Comparison of ENCODE assay signal across 24 cellular contexts in the genomic region with DNA sequence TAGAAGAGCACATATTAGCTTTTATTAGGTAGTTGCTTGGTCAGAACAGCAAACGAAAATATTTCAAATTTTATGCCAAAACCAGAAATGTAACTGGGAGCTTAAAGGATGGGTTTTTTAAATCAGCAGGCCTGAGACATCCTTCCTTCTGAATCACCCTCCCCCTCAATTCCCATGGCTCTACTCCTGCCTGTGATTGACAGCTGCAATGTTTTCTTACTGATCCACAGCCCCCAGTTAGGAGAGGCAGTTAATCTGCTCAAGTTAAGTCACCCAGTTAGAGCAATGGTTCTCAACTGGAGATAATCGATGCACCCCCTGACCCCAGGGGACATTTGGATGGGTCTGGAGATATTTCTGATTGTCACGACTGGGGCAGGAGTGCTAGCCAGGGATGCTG. TPM values are rescaled to one million over a fixed set of nuclear protein-coding genes. Genes with fewer than 3 reads are reported as not detected.
DNase-seq lines count a peak whose midpoint lies in the region; ATAC-seq, FAIRE-seq and TF ChIP-seq lines count a peak whose summit lies in the region.
"Had no signal": no experiment of that assay in that cellular context is flagged by ENCODE, and none has a peak within 500 bp of the region (broad histone marks: within the 10 kb centered on the region; RNA-seq: fewer than 3 reads in every experiment).

No MANE protein-coding gene starts in this region.

- no peak overlapping the region for H3K4me3 Mint-ChIP-seq in nephron progenitor cell
- H3K4me3 Mint-ChIP-seq in natural killer cell: no peak overlapping the region
- H3K4me3 Mint-ChIP-seq in activated T-helper 1 cell treated with anti-CD3 and anti-CD28 coated beads, Interleukin-12 subunit alpha, Interleukin-12 subunit beta, Interleukin-2, Interleukin-4 antibody, amounts not matched to agents 30 ng/mL and 10 ng/mL and 1 ng/mL, durations not matched to agents 14 hours and 24 hours and 36 hours: no peak overlapping the region
- H3K4me3 Mint-ChIP-seq: CD4-positive, alpha-beta memory T cell had no signal

- H3K4me2 ChIP-seq in GM23248 (ENCODE audit: unreplicated experiment) (no peak overlapping the region), K562 (ENCODE audit: insufficient read depth, low read length) (no peak overlapping the region)
- H3K4me2 ChIP-seq: A549 had no signal

- H3K36me3 Mint-ChIP-seq in nephron progenitor cell (ENCODE audit: low read depth): peaks cover 7% of the 10 kb centered on the region
- H3K36me3 Mint-ChIP-seq in natural killer cell: peaks cover 6% of the 10 kb centered on the region
- peaks cover 9% of the 10 kb centered on the region for H3K36me3 Mint-ChIP-seq in activated T-helper 1 cell treated with anti-CD3 and anti-CD28 coated beads, Interleukin-12 subunit alpha, Interleukin-12 subunit beta, Interleukin-2, Interleukin-4 antibody, amounts not matched to agents 30 ng/mL and 10 ng/mL and 1 ng/mL, durations not matched to agents 14 hours and 24 hours and 36 hours (ENCODE audit: low read depth)

- no peak for TF ChIP-seq RAD21 in K562 (CRISPR knock-in tag; conservative IDR thresholded peaks at IDR 0.05 in 1 of 2, IDR thresholded peaks at IDR 0.05 in 1 of 2)

- no TSS peak for BruUV-seq in K562 (replicated peaks; lab: Mats Ljungman, UMichigan)

- no peaks in the 10 kb centered on the region for H4K20me1 ChIP-seq in GM23248 (ENCODE audit: insufficient read depth)
- H4K20me1 ChIP-seq in K562 (replicated peaks; ENCODE audit: control insufficient read depth, insufficient read depth, low read length): no peaks in the 10 kb centered on the region

- H3K27ac Mint-ChIP-seq in nephron progenitor cell (peak overlapping the region; percentile 45), natural killer cell (no peak overlapping the region)
- H3K27ac Mint-ChIP-seq in activated T-helper 1 cell treated with anti-CD3 and anti-CD28 coated beads, Interleukin-12 subunit alpha, Interleukin-12 subunit beta, Interleukin-2, Interleukin-4 antibody, amounts not matched to agents 30 ng/mL and 10 ng/mL and 1 ng/mL, durations not matched to agents 14 hours and 24 hours and 36 hours: no peak overlapping the region
- H3K27ac Mint-ChIP-seq: CD4-positive, alpha-beta memory T cell had no signal

- no peak overlapping the region for H3K9ac ChIP-seq in GM23248
- H3K9ac ChIP-seq in K562 (ENCODE audit: insufficient read depth in 1 of 2, low read depth in 2 of 2, low read length in 2 of 2): no peak overlapping the region

- H3K27ac ChIP-seq in GM23248 (no peak overlapping the region), K562 (ENCODE audit: extremely low read depth, low read depth, low read length) (no peak overlapping the region)
- H3K27ac ChIP-seq: Peyer's patch, SK-N-MC had no signal

- no peaks in the 10 kb centered on the region for H3K9me1 ChIP-seq in K562 (ENCODE audit: control insufficient read depth, insufficient read depth, low read length)

- no peak for TF ChIP-seq EP300 in K562 (IDR thresholded peaks at IDR 0.05; ENCODE audit: low read length)

- TF ChIP-seq POLR2A in K562 (conservative IDR thresholded peaks at IDR 0.05): no peak

- H3K4me1 ChIP-seq in GM23248 (ENCODE audit: insufficient read depth) (peaks cover 12% of the 10 kb centered on the region), K562 (replicated peaks in 1 of 2; ENCODE audit: control insufficient read depth in 2 of 2, insufficient read depth in 2 of 2, low read length in 2 of 2) (peaks cover 6% of the 10 kb centered on the region in 2 experiments; a peak in 4 of 5 replicates)
- H3K4me1 ChIP-seq: Peyer's patch had no signal

- in situ Hi-C loops in GM23248 (cut with MboI) (loop anchor here (10.0 kb wide), 1 partner anchor 510 kb away; no protein-coding TSS in a partner anchor), K562 (cut with MboI) (loop anchor here (10.0 kb wide), 1 partner anchor 220 kb away; no protein-coding TSS in a partner anchor)

- no peaks in the 10 kb centered on the region for H3K9me3 ChIP-seq in GM23248 (ENCODE audit: low read depth)
- no peaks in the 10 kb centered on the region for H3K9me3 ChIP-seq in K562 (replicated peaks; ENCODE audit: control insufficient read depth, insufficient read depth, low read depth, low read length)
- H3K9me3 ChIP-seq: A549, Peyer's patch had no signal

- peaks cover 31% of the 10 kb centered on the region for H3F3A ChIP-seq in GM23248 (ENCODE audit: insufficient read depth)

- H3K79me2 ChIP-seq in GM23248 (ENCODE audit: insufficient read depth) (no peaks in the 10 kb centered on the region), K562 (ENCODE audit: control insufficient read depth, insufficient read depth, low read length) (no peaks in the 10 kb centered on the region)

- ATAC-seq in K562: no peak
- no peak for ATAC-seq in HG02870 (IDR thresholded peaks at IDR 0.05; ENCODE audit: unreplicated experiment)
- no peak for ATAC-seq in natural killer cell
- no peak for ATAC-seq in HG02642 (IDR thresholded peaks at IDR 0.05; ENCODE audit: poor library complexity, unreplicated experiment)
- ATAC-seq: A549, HCT116, Right ventricle myocardium inferior had no signal

- H3K27me3 Mint-ChIP-seq in nephron progenitor cell (ENCODE audit: low read depth, poor library complexity) (no peaks in the 10 kb centered on the region), natural killer cell (ENCODE audit: low read depth in 2 of 2) (no peaks in the 10 kb centered on the region)
- H3K27me3 Mint-ChIP-seq in activated T-helper 1 cell treated with anti-CD3 and anti-CD28 coated beads, Interleukin-12 subunit alpha, Interleukin-12 subunit beta, Interleukin-2, Interleukin-4 antibody, amounts not matched to agents 30 ng/mL and 10 ng/mL and 1 ng/mL, durations not matched to agents 14 hours and 24 hours and 36 hours (ENCODE audit: insufficient read depth): no peaks in the 10 kb centered on the region
- H3K27me3 Mint-ChIP-seq: CD4-positive, alpha-beta memory T cell had no signal

- no peaks in the 10 kb centered on the region for H3K9me2 ChIP-seq in GM23248 (ENCODE audit: insufficient read depth)

- POLR2A ChIA-PET in K562 (lab: Yijun Ruan, JAX): interaction anchor here (0.7 kb wide), 1 partner anchor 72 kb away, joined by 3 read pairs; no protein-coding TSS in a partner anchor

- peaks cover 26% of the 10 kb centered on the region for H3K4me1 Mint-ChIP-seq in nephron progenitor cell
- H3K4me1 Mint-ChIP-seq in natural killer cell: no peaks in the 10 kb centered on the region
- H3K4me1 Mint-ChIP-seq in activated T-helper 1 cell treated with anti-CD3 and anti-CD28 coated beads, Interleukin-12 subunit alpha, Interleukin-12 subunit beta, Interleukin-2, Interleukin-4 antibody, amounts not matched to agents 30 ng/mL and 10 ng/mL and 1 ng/mL, durations not matched to agents 14 hours and 24 hours and 36 hours (ENCODE audit: low read depth): peaks cover 7% of the 10 kb centered on the region

- H3K4me3 ChIP-seq in GM23248: no peak overlapping the region
- H3K4me3 ChIP-seq in K562: no peak overlapping the region
- H3K4me3 ChIP-seq: A549, Peyer's patch, SK-N-MC had no signal

- H3K9me3 Mint-ChIP-seq in nephron progenitor cell (no peaks in the 10 kb centered on the region), natural killer cell (no peaks in the 10 kb centered on the region)
- H3K9me3 Mint-ChIP-seq in activated T-helper 1 cell treated with anti-CD3 and anti-CD28 coated beads, Interleukin-12 subunit alpha, Interleukin-12 subunit beta, Interleukin-2, Interleukin-4 antibody, amounts not matched to agents 30 ng/mL and 10 ng/mL and 1 ng/mL, durations not matched to agents 14 hours and 24 hours and 36 hours: no peaks in the 10 kb centered on the region
- H3K9me3 Mint-ChIP-seq: CD4-positive, alpha-beta memory T cell had no signal

- no peak overlapping the region for H2AFZ ChIP-seq in GM23248
- H2AFZ ChIP-seq in K562 (ENCODE audit: low read depth, low read length): no peak overlapping the region

- H3K36me3 ChIP-seq in GM23248 (ENCODE audit: low read depth): no peaks in the 10 kb centered on the region; the same call in 1 of the 2 replicates
- H3K36me3 ChIP-seq in K562 (ENCODE audit: control insufficient read depth, insufficient read depth, low read length): no peaks in the 10 kb centered on the region

- no peak for TF ChIP-seq CTCF in K562 (IDR thresholded peaks at IDR 0.05 in 2 of 3, conservative IDR thresholded peaks at IDR 0.05 in 1 of 3; ENCODE audit: insufficient read depth in 2 of 3, low read depth in 1 of 3, low read length in 3 of 3)
- no peak for TF ChIP-seq CTCF in nephron progenitor cell (IDR thresholded peaks at IDR 0.05)
- no peak for TF ChIP-seq CTCF in natural killer cell (IDR thresholded peaks at IDR 0.05)

- FAIRE-seq in K562 (lab: Jason Lieb, UNC): no peak
- FAIRE-seq: A549, GM12892, GM18507 had no signal

- CTCF ChIA-PET in K562 (lab: Yijun Ruan, JAX; ENCODE audit: low intra/inter-chr PET ratio): no interaction called here

- no peaks in the 10 kb centered on the region for H3K27me3 ChIP-seq in GM23248 (replicated peaks; ENCODE audit: insufficient read depth)
- no peaks in the 10 kb centered on the region for H3K27me3 ChIP-seq in K562 (ENCODE audit: control insufficient read depth in 2 of 2, insufficient read depth in 2 of 2, low read length in 2 of 2)
- H3K27me3 ChIP-seq: Peyer's patch had no signal

- intact Hi-C loops in K562 (cut with micrococcal nuclease): loop anchor here (10.0 kb wide), 1 partner anchor 130 kb away; no protein-coding TSS in a partner anchor
- intact Hi-C loops in natural killer cell (cut with micrococcal nuclease): no loop called here
- intact Hi-C loops in activated T-helper 1 cell treated with anti-CD3 and anti-CD28 coated beads, Interleukin-12 subunit alpha, Interleukin-12 subunit beta, Interleukin-2, Interleukin-4 antibody, amounts not matched to agents 30 ng/mL and 10 ng/mL and 1 ng/mL, durations not matched to agents 14 hours and 24 hours and 36 hours (cut with micrococcal nuclease): no loop called here

- DNase-seq in GM23248: peak; percentile 31
- peak; percentile 76 for DNase-seq in NCI-H82 (lab: John Stamatoyannopoulos, UW)
- DNase-seq in K562 (ENCODE audit: extremely low read depth in 1 of 4, low spot score in 3 of 4): no peak
- DNase-seq in nephron progenitor cell: no peak
- DNase-seq in natural killer cell: no peak
- DNase-seq in activated T-helper 1 cell treated with anti-CD3 and anti-CD28 coated beads, Interleukin-12 subunit alpha, Interleukin-12 subunit beta, Interleukin-2, Interleukin-4 antibody, amounts not matched to agents 30 ng/mL and 10 ng/mL and 1 ng/mL, durations not matched to agents 14 hours and 24 hours and 36 hours (ENCODE audit: low spot score): no peak
- DNase-seq: CD4-positive, alpha-beta memory T cell; GOT3; MM.1S; NCI-H1092; NCI-H1436 treated with DMSO at 0.1 percent for 48 hours; NCI-H2029; NCI-H446 treated with DMSO at 0.1 percent for 48 hours; NCI-H69; NK-92 treated with Interleukin-12 subunit alpha and Interleukin-12 subunit beta, amount 100 ng/mL, for 24 hours; Peyer's patch had no signal

- WGBS in GM23248 (ENCODE audit: low coverage in 1 of 2, low lambda C conversion rate in 2 of 2, missing lambda C conversion rate in 2 of 2), 2 experiments: 54 to 60% methylated on average over 3 of the region's 3 CpGs
- WGBS in K562 (ENCODE audit: insufficient coverage, low coverage, missing lambda C conversion rate): 19% methylated on average over 3 of the region's 3 CpGs

RNA-seq across cellular contexts. Expression of a gene that starts 24.9 kb away (rescaled TPM):
- 24.0 and 27.7 TPM in 2 replicates for total RNA-seq in GM23248 (2014; rRNA removed; shearing (Covaris generic))
- polyA plus RNA-seq in GM23248 (2016; fragmentation: Nextera tagmentation; extraction: Ambion mirVana) (15.6 and 17.9 TPM in 2 replicates), K562 (2011; rRNA removed) (2.6 and 3.2 TPM in 2 replicates), K562 (2014; fragmentation: Illumina TruSeq; extraction: Trizol) (3.6 and 3.8 TPM in 2 replicates), K562 (2014; fragmentation: Nextera tagmentation; extraction: Ambion mirVana) (under 1 TPM; 0.39 to 0.43 TPM), K562 (2014; rRNA removed) (3.3 and 3.8 TPM in 2 replicates)
- 2.0 and 4.0 TPM in 2 replicates for total RNA-seq in K562 (2011; cell fraction: chromatin; rRNA removed; ENCODE audit: low replicate concordance)
- total RNA-seq in K562 (2011; cell fraction: nucleolus; rRNA removed): 1.3 and 1.6 TPM in 2 replicates
- total RNA-seq in K562 (2011; cell fraction: nucleoplasm; rRNA removed): 2.7 and 3.4 TPM in 2 replicates
- total RNA-seq in K562 (2014; rRNA removed) (4.2 and 4.3 TPM in 2 replicates), K562 (2014; rRNA removed; fragmentation: Illumina TruSeq; extraction: Trizol) (4.4 and 4.9 TPM in 2 replicates), K562 (2015; rRNA removed; fragmentation: Illumina TruSeq; extraction: Trizol) (4.6 and 5.4 TPM in 2 replicates), K562 (2021) (3.0 and 3.8 TPM in 2 replicates), natural killer cell (10 to 100 TPM; 16.1 to 21.3 (median 20.9) TPM)
- 1.6 and 1.8 TPM in 2 replicates for polyA plus RNA-seq in K562 (2011; cell fraction: cytosol; rRNA removed)
- polyA plus RNA-seq in K562 (2011; cell fraction: nucleus; rRNA removed): 3.1 and 3.4 TPM in 2 replicates
- polyA plus RNA-seq in K562 (2012): 3.2 and 5.6 TPM in 2 replicates
- 1.8 and 3.5 TPM in 2 replicates for polyA minus RNA-seq in K562 (2011; rRNA and poly(A)+ RNA removed)
- 1.3 and 4.6 TPM in 2 replicates for polyA minus RNA-seq in K562 (2011; cell fraction: cytosol; rRNA and poly(A)+ RNA removed)
- polyA minus RNA-seq in K562 (2011; cell fraction: nucleus; rRNA and poly(A)+ RNA removed): 1.6 and 2.6 TPM in 2 replicates
- total RNA-seq in activated T-helper 1 cell treated with anti-CD3 and anti-CD28 coated beads, Interleukin-12 subunit alpha, Interleukin-12 subunit beta, Interleukin-2, Interleukin-4 antibody, amounts not matched to agents 30 ng/mL and 10 ng/mL and 1 ng/mL, durations not matched to agents 14 hours and 24 hours and 36 hours: 14.5 and 15.8 TPM in 2 replicates

RNA-seq across cellular contexts. Expression of a gene that starts 41.1 kb away (rescaled TPM):
- 6.2 and 6.3 TPM in 2 replicates for total RNA-seq in GM23248 (2014; rRNA removed; shearing (Covaris generic))
- polyA plus RNA-seq in GM23248 (2016; fragmentation: Nextera tagmentation; extraction: Ambion mirVana) (11.7 and 14.5 TPM in 2 replicates), K562 (2011; rRNA removed) (17.6 and 24.9 TPM in 2 replicates), K562 (2014; fragmentation: Illumina TruSeq; extraction: Trizol) (20.0 and 25.9 TPM in 2 replicates), K562 (2014; fragmentation: Nextera tagmentation; extraction: Ambion mirVana) (10 to 100 TPM; 15.0 to 18.4 TPM), K562 (2014; rRNA removed) (14.6 and 16.3 TPM in 2 replicates)
- 18.0 and 69.2 TPM in 2 replicates for total RNA-seq in K562 (2011; cell fraction: chromatin; rRNA removed; ENCODE audit: low replicate concordance)
- total RNA-seq in K562 (2011; cell fraction: nucleolus; rRNA removed): 7.3 and 13.6 TPM in 2 replicates
- 30.3 and 46.7 TPM in 2 replicates for total RNA-seq in K562 (2011; cell fraction: nucleoplasm; rRNA removed)
- total RNA-seq in K562 (2014; rRNA removed) (13.7 and 14.5 TPM in 2 replicates), K562 (2014; rRNA removed; fragmentation: Illumina TruSeq; extraction: Trizol) (16.6 and 20.0 TPM in 2 replicates), K562 (2015; rRNA removed; fragmentation: Illumina TruSeq; extraction: Trizol) (15.6 and 16.3 TPM in 2 replicates), K562 (2021) (17.1 and 17.3 TPM in 2 replicates), natural killer cell (1 to 10 TPM; 2.3 to 5.4 (median 3.1) TPM)
- 1.2 and 3.1 TPM in 2 replicates for polyA plus RNA-seq in K562 (2011; cell fraction: cytosol; rRNA removed)
- polyA plus RNA-seq in K562 (2011; cell fraction: nucleus; rRNA removed): 7.8 and 10.8 TPM in 2 replicates
- polyA plus RNA-seq in K562 (2012): 12.6 and 13.1 TPM in 2 replicates
- polyA minus RNA-seq in K562 (2011; rRNA and poly(A)+ RNA removed): 33.6 and 40.4 TPM in 2 replicates
- 7.1 and 10.0 TPM in 2 replicates for polyA minus RNA-seq in K562 (2011; cell fraction: cytosol; rRNA and poly(A)+ RNA removed)
- polyA minus RNA-seq in K562 (2011; cell fraction: nucleus; rRNA and poly(A)+ RNA removed): 29.9 and 41.8 TPM in 2 replicates
- total RNA-seq in activated T-helper 1 cell treated with anti-CD3 and anti-CD28 coated beads, Interleukin-12 subunit alpha, Interleukin-12 subunit beta, Interleukin-2, Interleukin-4 antibody, amounts not matched to agents 30 ng/mL and 10 ng/mL and 1 ng/mL, durations not matched to agents 14 hours and 24 hours and 36 hours: 20.5 and 20.9 TPM in 2 replicates

Comparison
In these comparisons a context has a peak if more than half of its experiments do, and no peak if none do; other contexts are left out.
1. DNase-seq: peak in GM23248 (single experiment) and NCI-H82 (single experiment); none in K562 (0 of 4), nephron progenitor cell (single experiment), natural killer cell (single experiment) and activated T-helper 1 cell treated with anti-CD3 and anti-CD28 coated beads, Interleukin-12 subunit alpha, Interleukin-12 subunit beta, Interleukin-2, Interleukin-4 antibody, amounts not matched to agents 30 ng/mL and 10 ng/mL and 1 ng/mL, durations not matched to agents 14 hours and 24 hours and 36 hours (single experiment).